ENCODE assay signal across 1 cellular context in genomic region chr7:76106130-76106529, GRCh38.
A peak's percentile ranks its signal among the peaks of the same experiment; 100 is the strongest.
TF ChIP-seq lines count a peak whose summit lies in the region.
"Not testable (repeated sequence)": the region's sequence is repeated elsewhere in the genome, so short reads cannot be mapped to it uniquely, and the experiment has no call there.

No MANE protein-coding gene starts in this region.

TF ChIP-seq in HepG2, 621 proteins besides CTCF, POLR2A, EP300 and RAD21 (continued from another document and continues in another):
- TF ChIP-seq FOXA1 (IDR thresholded peaks at IDR 0.05), result 0 out of 2 replicates have a peak, but pooled peaks have one; percentile 14
- peak; percentile 58 for TF ChIP-seq FOXA1 (CRISPR knock-in tag; IDR thresholded peaks at IDR 0.05)
- TF ChIP-seq ARID5B (CRISPR knock-in tag; IDR thresholded peaks at IDR 0.05), result peak; percentile 75
- peak; percentile 55; the same call in 1 of the 2 replicates for TF ChIP-seq HDAC1 (CRISPR knock-in tag; IDR thresholded peaks at IDR 0.05)
- TF ChIP-seq RARA (CRISPR knock-in tag; IDR thresholded peaks at IDR 0.05), result peak; percentile 57
- TF ChIP-seq ZMAT3 (CRISPR knock-in tag; conservative IDR thresholded peaks at IDR 0.05), result 0 out of 2 replicates have a peak, but pooled peaks have one; percentile 53
- TF ChIP-seq HOXA3 (CRISPR knock-in tag; IDR thresholded peaks at IDR 0.05), result peak; percentile 50; the same call in 1 of the 2 replicates
- peak; percentile 28; the same call in 1 of the 3 replicates for TF ChIP-seq MXI1 (IDR thresholded peaks at IDR 0.05; ENCODE audit: borderline replicate concordance, low read depth, low read length)
- peak; percentile 74 for TF ChIP-seq JUND (CRISPR knock-in tag; IDR thresholded peaks at IDR 0.05)
- TF ChIP-seq ZFP82 (CRISPR knock-in tag; IDR thresholded peaks at IDR 0.05; ENCODE audit: borderline replicate concordance), result peak; percentile 48; the same call in 1 of the 2 replicates
- not testable (repeated sequence) for TF ChIP-seq SOX6 (IDR thresholded peaks at IDR 0.05); NR2F6 (IDR thresholded peaks at IDR 0.05); LCORL (IDR thresholded peaks at IDR 0.05); CREB1 (CRISPR knock-in tag; IDR thresholded peaks at IDR 0.05)
- peak; percentile 65 for TF ChIP-seq SOX6 (CRISPR knock-in tag; IDR thresholded peaks at IDR 0.05)
- TF ChIP-seq GATAD2A (CRISPR knock-in tag; IDR thresholded peaks at IDR 0.05), result peak; percentile 68
- TF ChIP-seq ZFX (CRISPR knock-in tag; IDR thresholded peaks at IDR 0.05; ENCODE audit: low read depth), result peak; percentile 45; the same call in 1 of the 2 replicates
- 0 out of 2 replicates have a peak, but pooled peaks have one; percentile 22 for TF ChIP-seq MEIS2 (CRISPR knock-in tag; IDR thresholded peaks at IDR 0.05)
- TF ChIP-seq, protein P1, sequence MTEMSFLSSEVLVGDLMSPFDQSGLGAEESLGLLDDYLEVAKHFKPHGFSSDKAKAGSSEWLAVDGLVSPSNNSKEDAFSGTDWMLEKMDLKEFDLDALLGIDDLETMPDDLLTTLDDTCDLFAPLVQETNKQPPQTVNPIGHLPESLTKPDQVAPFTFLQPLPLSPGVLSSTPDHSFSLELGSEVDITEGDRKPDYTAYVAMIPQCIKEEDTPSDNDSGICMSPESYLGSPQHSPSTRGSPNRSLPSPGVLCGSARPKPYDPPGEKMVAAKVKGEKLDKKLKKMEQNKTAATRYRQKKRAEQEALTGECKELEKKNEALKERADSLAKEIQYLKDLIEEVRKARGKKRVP (CRISPR knock-in tag; IDR thresholded peaks at IDR 0.05), result peak in 1 of 2 experiments; percentile 77; a peak in 2 of 4 replicates
- TF ChIP-seq IRF2 (CRISPR knock-in tag; IDR thresholded peaks at IDR 0.05), result 0 out of 2 replicates have a peak, but pooled peaks have one; percentile 44
- peak; percentile 45 for TF ChIP-seq SKI (IDR thresholded peaks at IDR 0.05; ENCODE audit: partially characterized antibody)
- TF ChIP-seq MBD4 (IDR thresholded peaks at IDR 0.05; ENCODE audit: borderline replicate concordance, low read length), result peak; percentile 47; the same call in 1 of the 2 replicates
- 0 out of 2 replicates have a peak, but pooled peaks have one; percentile 7 for TF ChIP-seq ELF3 (CRISPR knock-in tag; IDR thresholded peaks at IDR 0.05)
- TF ChIP-seq ARID3A (IDR thresholded peaks at IDR 0.05; ENCODE audit: low read depth, low read length), result peak; percentile 19; the same call in 1 of the 2 replicates
- TF ChIP-seq ZNF24 (IDR thresholded peaks at IDR 0.05), result peak; percentile 38; the same call in 1 of the 2 replicates
- TF ChIP-seq, protein P2, sequence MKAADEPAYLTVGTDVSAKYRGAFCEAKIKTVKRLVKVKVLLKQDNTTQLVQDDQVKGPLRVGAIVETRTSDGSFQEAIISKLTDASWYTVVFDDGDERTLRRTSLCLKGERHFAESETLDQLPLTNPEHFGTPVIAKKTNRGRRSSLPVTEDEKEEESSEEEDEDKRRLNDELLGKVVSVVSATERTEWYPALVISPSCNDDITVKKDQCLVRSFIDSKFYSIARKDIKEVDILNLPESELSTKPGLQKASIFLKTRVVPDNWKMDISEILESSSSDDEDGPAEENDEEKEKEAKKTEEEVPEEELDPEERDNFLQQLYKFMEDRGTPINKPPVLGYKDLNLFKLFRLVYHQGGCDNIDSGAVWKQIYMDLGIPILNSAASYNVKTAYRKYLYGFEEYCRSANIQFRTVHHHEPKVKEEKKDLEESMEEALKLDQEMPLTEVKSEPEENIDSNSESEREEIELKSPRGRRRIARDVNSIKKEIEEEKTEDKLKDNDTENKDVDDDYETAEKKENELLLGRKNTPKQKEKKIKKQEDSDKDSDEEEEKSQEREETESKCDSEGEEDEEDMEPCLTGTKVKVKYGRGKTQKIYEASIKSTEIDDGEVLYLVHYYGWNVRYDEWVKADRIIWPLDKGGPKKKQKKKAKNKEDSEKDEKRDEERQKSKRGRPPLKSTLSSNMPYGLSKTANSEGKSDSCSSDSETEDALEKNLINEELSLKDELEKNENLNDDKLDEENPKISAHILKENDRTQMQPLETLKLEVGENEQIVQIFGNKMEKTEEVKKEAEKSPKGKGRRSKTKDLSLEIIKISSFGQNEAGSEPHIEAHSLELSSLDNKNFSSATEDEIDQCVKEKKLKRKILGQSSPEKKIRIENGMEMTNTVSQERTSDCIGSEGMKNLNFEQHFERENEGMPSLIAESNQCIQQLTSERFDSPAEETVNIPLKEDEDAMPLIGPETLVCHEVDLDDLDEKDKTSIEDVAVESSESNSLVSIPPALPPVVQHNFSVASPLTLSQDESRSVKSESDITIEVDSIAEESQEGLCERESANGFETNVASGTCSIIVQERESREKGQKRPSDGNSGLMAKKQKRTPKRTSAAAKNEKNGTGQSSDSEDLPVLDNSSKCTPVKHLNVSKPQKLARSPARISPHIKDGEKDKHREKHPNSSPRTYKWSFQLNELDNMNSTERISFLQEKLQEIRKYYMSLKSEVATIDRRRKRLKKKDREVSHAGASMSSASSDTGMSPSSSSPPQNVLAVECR (CRISPR knock-in tag; IDR thresholded peaks at IDR 0.05; ENCODE audit: borderline replicate concordance), result peak; percentile 35; the same call in 1 of the 2 replicates
- TF ChIP-seq PHF8 (CRISPR knock-in tag; IDR thresholded peaks at IDR 0.05), result 0 out of 2 replicates have a peak, but pooled peaks have one; percentile 17
- TF ChIP-seq SAP130 (CRISPR knock-in tag; IDR thresholded peaks at IDR 0.05; ENCODE audit: low read depth), result peak; percentile 89
- TF ChIP-seq ZMYM3 (CRISPR knock-in tag; IDR thresholded peaks at IDR 0.05), result peak; percentile 89
- peak; percentile 38; the same call in 1 of the 2 replicates for TF ChIP-seq NR2F6 (CRISPR knock-in tag; IDR thresholded peaks at IDR 0.05)
- 0 out of 2 replicates have a peak, but pooled peaks have one; percentile 20 for TF ChIP-seq ZNF12 (CRISPR knock-in tag; IDR thresholded peaks at IDR 0.05)
- 0 out of 2 replicates have a peak, but pooled peaks have one; percentile 10 for TF ChIP-seq ZNF792 (CRISPR knock-in tag; IDR thresholded peaks at IDR 0.05)
- TF ChIP-seq KDM2A (CRISPR knock-in tag; IDR thresholded peaks at IDR 0.05; ENCODE audit: borderline replicate concordance, low read depth), result peak; percentile 59; the same call in 1 of the 2 replicates
- peak; percentile 63; the same call in 1 of the 2 replicates for TF ChIP-seq ZBTB38 (CRISPR knock-in tag; IDR thresholded peaks at IDR 0.05)
- peak; percentile 32; the same call in 1 of the 2 replicates for TF ChIP-seq HNF4A (CRISPR knock-in tag; IDR thresholded peaks at IDR 0.05)
- TF ChIP-seq, protein P3, sequence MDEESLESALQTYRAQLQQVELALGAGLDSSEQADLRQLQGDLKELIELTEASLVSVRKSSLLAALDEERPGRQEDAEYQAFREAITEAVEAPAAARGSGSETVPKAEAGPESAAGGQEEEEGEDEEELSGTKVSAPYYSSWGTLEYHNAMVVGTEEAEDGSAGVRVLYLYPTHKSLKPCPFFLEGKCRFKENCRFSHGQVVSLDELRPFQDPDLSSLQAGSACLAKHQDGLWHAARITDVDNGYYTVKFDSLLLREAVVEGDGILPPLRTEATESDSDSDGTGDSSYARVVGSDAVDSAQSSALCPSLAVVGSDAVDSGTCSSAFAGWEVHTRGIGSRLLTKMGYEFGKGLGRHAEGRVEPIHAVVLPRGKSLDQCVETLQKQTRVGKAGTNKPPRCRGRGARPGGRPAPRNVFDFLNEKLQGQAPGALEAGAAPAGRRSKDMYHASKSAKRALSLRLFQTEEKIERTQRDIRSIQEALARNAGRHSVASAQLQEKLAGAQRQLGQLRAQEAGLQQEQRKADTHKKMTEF (CRISPR knock-in tag; IDR thresholded peaks at IDR 0.05), result peak; percentile 56
- peak; percentile 63; the same call in 1 of the 2 replicates for TF ChIP-seq TBX2 (CRISPR knock-in tag; IDR thresholded peaks at IDR 0.05; ENCODE audit: borderline replicate concordance)
- peak; percentile 66; the same call in 1 of the 2 replicates for TF ChIP-seq LCORL (CRISPR knock-in tag; IDR thresholded peaks at IDR 0.05)
- 0 out of 2 replicates have a peak, but pooled peaks have one; percentile 34 for TF ChIP-seq TCF7 (IDR thresholded peaks at IDR 0.05; ENCODE audit: low read depth)
- peak; percentile 76 for TF ChIP-seq MED1 (CRISPR knock-in tag; IDR thresholded peaks at IDR 0.05)
- TF ChIP-seq, protein P4, sequence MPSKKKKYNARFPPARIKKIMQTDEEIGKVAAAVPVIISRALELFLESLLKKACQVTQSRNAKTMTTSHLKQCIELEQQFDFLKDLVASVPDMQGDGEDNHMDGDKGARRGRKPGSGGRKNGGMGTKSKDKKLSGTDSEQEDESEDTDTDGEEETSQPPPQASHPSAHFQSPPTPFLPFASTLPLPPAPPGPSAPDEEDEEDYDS (CRISPR knock-in tag; IDR thresholded peaks at IDR 0.05), result peak; percentile 44; the same call in 1 of the 2 replicates
- peak; percentile 10; the same call in 1 of the 2 replicates for TF ChIP-seq ZNF441 (CRISPR knock-in tag; IDR thresholded peaks at IDR 0.05; ENCODE audit: borderline replicate concordance)
- TF ChIP-seq, protein P5, sequence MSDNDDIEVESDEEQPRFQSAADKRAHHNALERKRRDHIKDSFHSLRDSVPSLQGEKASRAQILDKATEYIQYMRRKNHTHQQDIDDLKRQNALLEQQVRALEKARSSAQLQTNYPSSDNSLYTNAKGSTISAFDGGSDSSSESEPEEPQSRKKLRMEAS (IDR thresholded peaks at IDR 0.05), result 0 out of 2 replicates have a peak, but pooled peaks have one; percentile 19
- TF ChIP-seq FOXO1 (CRISPR knock-in tag; IDR thresholded peaks at IDR 0.05), result peak; percentile 56; the same call in 1 of the 2 replicates
- TF ChIP-seq ARNT2 (CRISPR knock-in tag; IDR thresholded peaks at IDR 0.05; ENCODE audit: low read depth), result 0 out of 2 replicates have a peak, but pooled peaks have one; percentile 9
- TF ChIP-seq HOXA5 (CRISPR knock-in tag; IDR thresholded peaks at IDR 0.05), result 0 out of 2 replicates have a peak, but pooled peaks have one; percentile 4
- TF ChIP-seq KAT8 (CRISPR knock-in tag; IDR thresholded peaks at IDR 0.05), result 0 out of 2 replicates have a peak, but pooled peaks have one; percentile 27
- peak; percentile 77; the same call in 1 of the 2 replicates for TF ChIP-seq JUN (CRISPR knock-in tag; IDR thresholded peaks at IDR 0.05)
- peak; percentile 72; the same call in 1 of the 2 replicates for TF ChIP-seq KDM1A (CRISPR knock-in tag; IDR thresholded peaks at IDR 0.05)
- peak; percentile 33; the same call in 1 of the 2 replicates for TF ChIP-seq CREB1 (IDR thresholded peaks at IDR 0.05)
- TF ChIP-seq ZKSCAN8 (CRISPR knock-in tag; IDR thresholded peaks at IDR 0.05; ENCODE audit: borderline replicate concordance), result 0 out of 2 replicates have a peak, but pooled peaks have one; percentile 42
- peak; percentile 66; the same call in 1 of the 2 replicates for TF ChIP-seq JUNB (CRISPR knock-in tag; IDR thresholded peaks at IDR 0.05; ENCODE audit: borderline replicate concordance)
- TF ChIP-seq, protein P6, sequence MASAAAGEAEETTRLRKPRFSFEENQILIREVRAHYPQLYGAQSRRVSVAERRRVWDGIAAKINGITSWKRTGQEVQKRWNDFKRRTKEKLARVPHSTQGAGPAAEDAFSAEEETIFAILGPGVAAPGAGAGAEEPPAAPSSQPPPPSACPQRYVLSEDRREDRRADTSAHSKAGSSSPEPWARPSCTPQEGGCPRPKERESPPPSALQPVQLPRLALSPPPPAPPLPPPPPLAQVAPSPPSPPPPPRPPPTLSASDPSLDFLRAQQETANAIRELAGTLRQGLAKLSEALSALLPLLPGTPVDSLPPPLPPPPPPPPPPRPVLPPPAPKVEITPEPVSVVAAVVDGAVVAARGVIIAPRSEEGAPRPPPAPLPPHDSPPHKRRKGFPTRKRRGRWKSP (CRISPR knock-in tag; IDR thresholded peaks at IDR 0.05), result peak; percentile 44; the same call in 1 of the 2 replicates
- peak; percentile 79 for TF ChIP-seq ADNP (CRISPR knock-in tag; IDR thresholded peaks at IDR 0.05)
- 0 out of 4 replicates have a peak, but pooled peaks have one; percentile 5 to 37 for TF ChIP-seq NR2F1 (CRISPR knock-in tag; IDR thresholded peaks at IDR 0.05)
- TF ChIP-seq, protein P7, sequence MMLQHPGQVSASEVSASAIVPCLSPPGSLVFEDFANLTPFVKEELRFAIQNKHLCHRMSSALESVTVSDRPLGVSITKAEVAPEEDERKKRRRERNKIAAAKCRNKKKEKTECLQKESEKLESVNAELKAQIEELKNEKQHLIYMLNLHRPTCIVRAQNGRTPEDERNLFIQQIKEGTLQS (CRISPR knock-in tag; IDR thresholded peaks at IDR 0.05), result peak; percentile 78; the same call in 1 of the 2 replicates
- 0 out of 2 replicates have a peak, but pooled peaks have one; percentile 13 for TF ChIP-seq ZNF501 (CRISPR knock-in tag; IDR thresholded peaks at IDR 0.05)
- TF ChIP-seq TBX3 (IDR thresholded peaks at IDR 0.05; ENCODE audit: borderline replicate concordance), result peak; percentile 69; the same call in 1 of the 2 replicates
